ENCODE assay signal across 38 cellular contexts in genomic region chr3:162175904-162176303, GRCh38.
"Had no signal": no experiment of that assay in that cellular context is flagged by ENCODE, and none has a peak within 500 bp of the region (broad histone marks: within the 10 kb centered on the region; RNA-seq: fewer than 3 reads in every experiment).

No MANE protein-coding gene starts in this region.

- H3K4me2 ChIP-seq: PC-9 had no signal

- H3K4me1 ChIP-seq: ascending aorta had no signal

- H3K4me3 ChIP-seq: ascending aorta, cardiac muscle cell, MG63, PC-9 had no signal

- H2AFZ ChIP-seq: PC-9 had no signal

- H3K36me3 ChIP-seq: ascending aorta, cardiac muscle cell, MG63 had no signal

- H3K27ac ChIP-seq: ascending aorta, cardiac muscle cell, PC-9, RWPE1, VCaP had no signal

- H3K27me3 ChIP-seq: ascending aorta, cardiac muscle cell, MG63 had no signal

- H3K9me3 ChIP-seq: ascending aorta, MG63 had no signal

- DNase-seq: activated B cell treated with CpG ODN at 0.5 μM for 24 hours; activated CD4-positive, alpha-beta memory T cell treated with anti-CD3 and anti-CD28 coated beads for 36 hours; activated CD4-positive, alpha-beta T cell treated with anti-CD3 and anti-CD28 coated beads for 4 hours; activated CD4-positive, alpha-beta T cell treated with anti-CD3 and anti-CD28 coated beads, Interleukin-2, amount 50 U/mL, for 1 hour; activated CD4-positive, CD25-positive, alpha-beta regulatory T cell treated with anti-CD3 and anti-CD28 coated beads, Interleukin-2, amount 50 U/mL, for 72 hours; activated CD8-positive, alpha-beta memory T cell treated with anti-CD3 and anti-CD28 coated beads, Interleukin-2, amount 50 U/mL, for 4 hours; activated effector memory CD4-positive, alpha-beta T cell treated with Interleukin-2 at 50 U/mL for 16 hours; activated naive CD4-positive, alpha-beta T cell treated with anti-CD3 and anti-CD28 coated beads, Interleukin-2, amount 10 ng/mL, durations not matched to agents 7 days and 5 days; activated naive CD8-positive, alpha-beta T cell treated with anti-CD3 and anti-CD28 coated beads for 36 hours; activated T-cell treated with anti-CD3 and anti-CD28 coated beads for 4 hours; activated T-cell treated with anti-CD3 and anti-CD28 coated beads, Interleukin-2, amount 50 U/mL, for 4 hours; amygdala; Kasumi-1; KG1; MG63; NCI-H1048; NCI-H1436 treated with DMSO at 0.1 percent for 48 hours; NCI-H187; NCI-H2029 treated with DMSO at 0.1 percent for 48 hours; NCI-H2107; NCI-H226; NCI-H446 treated with DMSO at 0.1 percent for 48 hours; NCI-H524; NCI-H69; NCI-H82; NK-92 treated with Interleukin-12 subunit alpha and Interleukin-12 subunit beta, amount 100 ng/mL, for 24 hours; PC-9; SIG-M5; SW 1271; T-helper 1 cell; T-helper 2 cell; T-helper 9 cell had no signal

- ATAC-seq: activated T-cell treated with anti-CD3 and anti-CD28 coated beads, Interleukin-2, amount 50 U/mL, for 4 hours; Right ventricle myocardium inferior; SK-N-SH treated with all-trans-retinoic acid at 6 μM for 48 hours had no signal
